Comparison of ENCODE assay signal across 8 cellular contexts in the genomic region with DNA sequence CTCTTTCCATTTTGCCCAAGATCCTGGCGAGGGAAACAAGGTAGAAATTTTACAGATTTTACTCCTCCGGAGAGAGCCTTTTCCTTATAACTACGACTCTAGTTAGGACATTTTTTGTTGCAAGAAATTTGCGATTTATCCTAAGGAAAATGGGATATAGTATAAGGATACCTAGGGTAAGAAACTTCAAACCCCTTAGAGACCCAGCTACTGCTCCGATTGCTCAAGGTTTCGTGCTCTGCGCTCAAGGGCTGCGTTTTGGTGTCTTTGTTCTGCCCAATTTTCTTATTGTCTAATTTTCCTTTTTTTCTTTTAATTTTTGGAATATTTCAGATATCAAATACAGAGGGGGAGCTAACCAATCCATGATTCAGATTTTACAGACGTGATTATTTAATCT. TPM values are rescaled to one million over a fixed set of nuclear protein-coding genes. Genes with fewer than 3 reads are reported as not detected.
A peak's percentile ranks its signal among the peaks of the same experiment; 100 is the strongest.
DNase-seq lines count a peak whose midpoint lies in the region; ATAC-seq and TF ChIP-seq lines count a peak whose summit lies in the region.

No MANE protein-coding gene starts in this region.

- H3K27me3 Mint-ChIP-seq in CD14-positive monocyte (ENCODE audit: low read depth in 3 of 3): peaks cover 0 to 4% (median 0%) of the 10 kb centered on the region in 3 donors
- no peaks in the 10 kb centered on the region for H3K27me3 Mint-ChIP-seq in central memory CD8-positive, alpha-beta T cell
- H3K27me3 Mint-ChIP-seq in nephron (ENCODE audit: low read depth): no peaks in the 10 kb centered on the region

- no peaks in the 10 kb centered on the region; the same call in 1 of the 2 replicates for H4K20me1 ChIP-seq in KMS-11 (ENCODE audit: insufficient read depth)

- H3K27ac Mint-ChIP-seq in CD14-positive monocyte: peak overlapping the region in 2 of 7 donors; percentile 92 to 95
- peak overlapping the region; percentile 99 for H3K27ac Mint-ChIP-seq in central memory CD8-positive, alpha-beta T cell (ENCODE audit: low read depth)
- peak overlapping the region; percentile 96 to 98 (median 98) for H3K27ac Mint-ChIP-seq in nephron

- DNase-seq in CD14-positive monocyte (ENCODE audit: low spot score) (no peak), iPS-NIHi11 (ENCODE audit: low spot score) (no peak), NCI-H187 (lab: John Stamatoyannopoulos, UW) (no peak), mucosa of gallbladder (ENCODE audit: low spot score) (no peak)
- DNase-seq in central memory CD8-positive, alpha-beta T cell (ENCODE audit: low spot score in 2 of 2): no peak

- H2AFZ ChIP-seq in KMS-11 (ENCODE audit: low read depth): peak overlapping the region; percentile 96

- ATAC-seq in central memory CD8-positive, alpha-beta T cell (replicated peaks; ENCODE audit: extremely low read depth, poor library complexity, severe bottlenecking): no peak
- ATAC-seq in activated CD4-positive, CD25-positive, alpha-beta regulatory T cell treated with anti-CD3 and anti-CD28 coated beads, Interleukin-2, amount 50 U/mL, for 24 hours: no peak

- peaks cover 37% of the 10 kb centered on the region for H3K4me1 Mint-ChIP-seq in CD14-positive monocyte
- peaks cover 59% of the 10 kb centered on the region for H3K4me1 Mint-ChIP-seq in central memory CD8-positive, alpha-beta T cell
- H3K4me1 Mint-ChIP-seq in nephron: peaks cover 43% of the 10 kb centered on the region

- no peaks in the 10 kb centered on the region for H3K36me3 ChIP-seq in KMS-11 (ENCODE audit: insufficient read depth)

- H3K27me3 ChIP-seq in KMS-11 (ENCODE audit: insufficient read depth, low read depth): no peaks in the 10 kb centered on the region

- H3K27ac ChIP-seq in KMS-11: no peak overlapping the region

- no peak overlapping the region for H3K4me3 ChIP-seq in KMS-11 (IDR thresholded peaks at IDR 0.05; ENCODE audit: insufficient read depth, low read depth, low read length)

- intact Hi-C loops in CD14-positive monocyte (cut with micrococcal nuclease): loop anchor here in 1 of 2 donors (5.0 to 10.0 kb wide), 2 partner anchors 82 to 290 kb away; a partner anchor contains a TSS

- no peak for TF ChIP-seq CTCF in CD14-positive monocyte (IDR thresholded peaks at IDR 0.05)
- no peak for TF ChIP-seq CTCF in KMS-11 (conservative IDR thresholded peaks at IDR 0.05; ENCODE audit: low read depth, low read length)
- no peak for TF ChIP-seq CTCF in nephron (IDR thresholded peaks at IDR 0.05; ENCODE audit: unreplicated experiment in 3 of 3)

- H3K79me2 ChIP-seq in KMS-11 (ENCODE audit: insufficient read depth, low read depth): peaks cover 53% of the 10 kb centered on the region

- no peaks in the 10 kb centered on the region for H3K9me3 Mint-ChIP-seq in CD14-positive monocyte
- no peaks in the 10 kb centered on the region for H3K9me3 Mint-ChIP-seq in central memory CD8-positive, alpha-beta T cell
- H3K9me3 Mint-ChIP-seq in nephron: peaks cover 15% of the 10 kb centered on the region

- peaks cover 20% of the 10 kb centered on the region for H3K4me1 ChIP-seq in KMS-11 (ENCODE audit: low read depth, poor library complexity, severe bottlenecking)

- peak overlapping the region; percentile 95; the same call in 1 of the 2 replicates for H3K9ac ChIP-seq in KMS-11

- H3K4me2 ChIP-seq in KMS-11: peak overlapping the region; percentile 98

- peak overlapping the region; percentile 95 to 97 for H3K4me3 Mint-ChIP-seq in CD14-positive monocyte
- H3K4me3 Mint-ChIP-seq in central memory CD8-positive, alpha-beta T cell: peak overlapping the region; percentile 97
- H3K4me3 Mint-ChIP-seq in nephron: peak overlapping the region; percentile 93 to 100 (median 99)

- H3K36me3 Mint-ChIP-seq in CD14-positive monocyte (peaks cover 0 to 3% of the 10 kb centered on the region in 2 donors), nephron (ENCODE audit: low read depth) (peaks cover 25% of the 10 kb centered on the region)
- H3K36me3 Mint-ChIP-seq in central memory CD8-positive, alpha-beta T cell (ENCODE audit: insufficient read depth): peaks cover 30% of the 10 kb centered on the region

RNA-seq across cellular contexts. Expression of a gene that starts 1.5 kb away (rescaled TPM):
- 10 to 100 TPM in 1 of 2 donors, 1 to 10 TPM in 1; 9.6 to 17.9 TPM for polyA plus RNA-seq in CD14-positive monocyte
- total RNA-seq in mucosa of gallbladder: 103 TPM

RNA-seq across cellular contexts. Expression of a gene that starts 1.7 kb away (rescaled TPM):
- polyA plus RNA-seq in CD14-positive monocyte: 10 to 100 TPM; 10.6 to 17.6 TPM
- 28.3 TPM for total RNA-seq in mucosa of gallbladder
